ENCODE assay signal across 1 cellular context in genomic region chr2:55133467-55134315, GRCh38.
A peak's percentile ranks its signal among the peaks of the same experiment; 100 is the strongest.
TF ChIP-seq lines count a peak whose summit lies in the region.

No MANE protein-coding gene starts in this region.

TF ChIP-seq in HepG2, 621 proteins besides CTCF, POLR2A, EP300 and RAD21 (continued from another document):
- TF ChIP-seq ZBTB10 (CRISPR knock-in tag; IDR thresholded peaks at IDR 0.05; ENCODE audit: borderline replicate concordance) (0 out of 2 replicates have a peak, but pooled peaks have one; percentile 85), ZNF549 (CRISPR knock-in tag; IDR thresholded peaks at IDR 0.05) (no peak), ZBTB3 (CRISPR knock-in tag; IDR thresholded peaks at IDR 0.05; ENCODE audit: borderline replicate concordance, low read depth) (no peak), ZNF629 (CRISPR knock-in tag; conservative IDR thresholded peaks at IDR 0.05) (peak; percentile 69), RFX3 (CRISPR knock-in tag; IDR thresholded peaks at IDR 0.05) (peak; percentile 74), RELA (CRISPR knock-in tag; IDR thresholded peaks at IDR 0.05) (peak; percentile 67; the same call in 1 of the 2 replicates), RAD51 (IDR thresholded peaks at IDR 0.05; ENCODE audit: borderline replicate concordance) (peak; percentile 50; the same call in 1 of the 2 replicates), CEBPB (IDR thresholded peaks at IDR 0.05; ENCODE audit: borderline replicate concordance, low read depth, low read length) (peak; percentile 53; the same call in 1 of the 2 replicates), NCOR1 (IDR thresholded peaks at IDR 0.05; ENCODE audit: borderline replicate concordance, low read length) (peak; percentile 36; the same call in 1 of the 2 replicates), ZNF331 (CRISPR knock-in tag; IDR thresholded peaks at IDR 0.05) (0 out of 2 replicates have a peak, but pooled peaks have one; percentile 15), SETDB1 (CRISPR knock-in tag; IDR thresholded peaks at IDR 0.05; ENCODE audit: borderline replicate concordance) (no peak), SMYD3 (CRISPR knock-in tag; IDR thresholded peaks at IDR 0.05) (no peak), CEBPG (CRISPR knock-in tag; IDR thresholded peaks at IDR 0.05) (peak; percentile 12; the same call in 1 of the 2 replicates), ZNF841 (CRISPR knock-in tag; IDR thresholded peaks at IDR 0.05; ENCODE audit: borderline replicate concordance) (no peak), SOX13 (IDR thresholded peaks at IDR 0.05) (no peak), SOX13 (CRISPR knock-in tag; conservative IDR thresholded peaks at IDR 0.05 in 1 of 2, IDR thresholded peaks at IDR 0.05 in 1 of 2) (peak in 1 of 2 experiments; percentile 14; a peak in 1 of 4 replicates), ZHX2 (IDR thresholded peaks at IDR 0.05; ENCODE audit: low read depth) (no peak), ZHX2 (CRISPR knock-in tag; IDR thresholded peaks at IDR 0.05; ENCODE audit: borderline replicate concordance) (no peak), MAFG (CRISPR knock-in tag; IDR thresholded peaks at IDR 0.05) (no peak), TOPORS (CRISPR knock-in tag; IDR thresholded peaks at IDR 0.05) (no peak), SRF (IDR thresholded peaks at IDR 0.05; ENCODE audit: low read depth, low read length) (peak; percentile 98), SAP130 (CRISPR knock-in tag; IDR thresholded peaks at IDR 0.05; ENCODE audit: low read depth) (peak; percentile 19; the same call in 1 of the 2 replicates)
